8 cellular contexts compared by ENCODE assay signal in the genomic region with DNA sequence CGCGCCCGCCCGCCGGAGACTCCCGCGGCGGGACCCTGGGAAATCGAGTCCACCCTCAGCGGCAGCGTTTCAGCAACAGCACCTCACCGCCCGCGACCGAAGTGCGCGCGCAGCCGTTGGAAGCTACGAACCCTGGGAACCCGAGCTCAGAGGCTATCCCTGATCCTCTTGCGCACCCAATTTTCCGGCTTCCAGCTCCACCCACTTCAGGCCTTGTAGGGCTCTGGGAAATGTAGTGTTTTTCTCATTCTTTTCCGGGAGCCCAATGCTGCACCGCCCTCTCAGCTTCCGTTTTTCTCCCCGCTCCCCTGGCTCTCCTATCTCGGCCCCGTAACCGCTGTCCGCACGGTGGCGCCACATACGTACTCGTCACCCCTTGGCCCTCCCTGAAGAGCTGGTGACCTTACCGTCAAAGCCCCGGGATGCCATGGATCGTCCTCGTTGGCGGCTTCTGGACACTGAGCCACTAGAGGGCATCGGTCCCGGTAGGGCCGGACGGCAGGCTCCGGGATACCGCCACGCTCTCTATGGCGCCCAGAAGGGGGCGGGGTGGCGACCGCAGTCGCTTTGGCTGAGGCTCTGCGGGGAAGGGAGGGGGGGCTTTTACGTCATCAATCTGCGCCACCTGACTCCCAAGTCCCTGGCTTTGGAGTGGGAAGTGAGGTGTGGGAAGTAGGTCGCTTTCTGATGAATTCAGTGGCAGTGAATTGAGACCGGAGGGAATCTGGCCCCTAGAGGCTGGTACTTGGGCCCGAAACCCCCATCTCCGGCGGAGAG.
A peak's percentile ranks its signal among the peaks of the same experiment; 100 is the strongest.
DNase-seq lines count a peak whose midpoint lies in the region; ATAC-seq, FAIRE-seq and TF ChIP-seq lines count a peak whose summit lies in the region.

A gene (plus strand): TSS at position 687 of the 777 bp plus-strand sequence. CDS start 3,948 bp downstream, outside the sequence.
A gene (minus strand): TSS at position 102 of the 777 bp plus-strand sequence. CDS start 225 bp downstream, outside the sequence.

- TF ChIP-seq POLR2A in GM18951 (IDR thresholded peaks at IDR 0.05; ENCODE audit: extremely low read depth, insufficient read depth, insufficient read length) = peak; percentile 87

- TF ChIP-seq CTCF in AG09309 (IDR thresholded peaks at IDR 0.05; ENCODE audit: control insufficient read depth, insufficient read depth, low read depth, low read length, missing control alignments) = peak; percentile 92

- H3K4me3 ChIP-seq in AG09309 (ENCODE audit: control insufficient read depth, low read depth, low read length) = peak within 1 kb of the TSS; percentile 82

- peak; percentile 88 for ATAC-seq in HG03280 (IDR thresholded peaks at IDR 0.05; ENCODE audit: unreplicated experiment)

- in situ Hi-C loops in GM18951 (cut with MboI; ENCODE audit: low sequenced_read_pairs, unreplicated experiment) = no loop called here

- peak; percentile 97 for FAIRE-seq in islet of Langerhans (lab: Jason Lieb, UNC)

- peak; percentile 98 for DNase-seq in AG09309 (ENCODE audit: low read depth)
- DNase-seq in NCI-H345 treated with DMSO at 0.1 percent for 48 hours (lab: John Stamatoyannopoulos, UW; ENCODE audit: unreplicated experiment) = peak; percentile 97
- peak; percentile 90 for DNase-seq in activated CD4-positive, CD25-positive, alpha-beta regulatory T cell treated with anti-CD3 and anti-CD28 coated beads, Interleukin-2, amount 50 U/mL, for 16 hours (ENCODE audit: low read depth, low spot score)
- peak; percentile 99 for DNase-seq in cerebellar cortex (ENCODE audit: low spot score)
- DNase-seq in stimulated activated CD4-positive, alpha-beta T cell treated with anti-CD3 and anti-CD28 coated beads, Interleukin-12 subunit alpha, Interleukin-12 subunit beta, amount 100 ng/mL, for 48 hours (ENCODE audit: low read depth in 2 of 3, low spot score in 1 of 3) = peak; percentile 91 to 93 (median 93)

Comparison
In these comparisons a context has a peak if more than half of its experiments do, and no peak if none do; other contexts are left out.
1. Peak in every context shown above with its lines: DNase-seq, ATAC-seq and H3K4me3 ChIP-seq.